In the genomic region with DNA sequence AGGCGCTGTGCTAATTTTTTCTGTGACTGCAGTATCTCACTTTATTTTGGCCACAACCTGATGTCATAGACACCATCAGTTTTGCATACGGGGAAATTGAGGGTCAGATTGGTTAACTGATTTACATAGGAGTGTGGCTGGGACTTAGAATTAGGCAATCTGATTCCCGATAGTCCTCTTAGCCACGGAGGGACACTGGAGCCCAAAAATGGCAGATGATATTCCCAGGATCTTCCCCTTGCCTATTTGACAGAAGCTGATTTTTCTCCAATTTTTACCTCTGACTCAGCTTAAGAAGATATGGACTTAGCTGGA, we compare ENCODE assay signal across 8 cellular contexts. TPM values are rescaled to one million over a fixed set of nuclear protein-coding genes. Genes with fewer than 3 reads are reported as not detected.
DNase-seq lines count a peak whose midpoint lies in the region; ATAC-seq and TF ChIP-seq lines count a peak whose summit lies in the region.

No MANE protein-coding gene starts in this region.

- peak; percentile 43 for ATAC-seq in HG02938 (IDR thresholded peaks at IDR 0.05; ENCODE audit: unreplicated experiment)
- peak; percentile 45 for ATAC-seq in activated naive CD8-positive, alpha-beta T cell treated with anti-CD3 and anti-CD28 coated beads, Interleukin-2, amount 50 U/mL, for 24 hours
- peak in 3 of 4 donors; percentile 9 to 55 (median 38) for ATAC-seq in right lobe of liver
- no peak for ATAC-seq in HG02642 (IDR thresholded peaks at IDR 0.05; ENCODE audit: poor library complexity, unreplicated experiment)

- intact Hi-C loops in right lobe of liver (cut with DNase I) = no loop called here
- intact Hi-C loops in transverse colon (cut with DNase I; ENCODE audit: low total_unique reads) = no loop called here

- H3K27ac ChIP-seq in CD8-positive, alpha-beta memory T cell (ENCODE audit: low read depth, low read length) = no peak overlapping the region
- peak overlapping the region in 1 of 3 donors; percentile 85 for H3K27ac ChIP-seq in right lobe of liver
- peak overlapping the region in 3 of 4 donors; percentile 93 to 96 (median 96) for H3K27ac ChIP-seq in transverse colon

- no peaks in the 10 kb centered on the region for H3K9me3 ChIP-seq in CD8-positive, alpha-beta memory T cell (ENCODE audit: low read length)
- H3K9me3 ChIP-seq in right lobe of liver (no peaks in the 10 kb centered on the region), transverse colon (no peaks in the 10 kb centered on the region)

- peaks cover 57 to 74% (median 70%) of the 10 kb centered on the region in 3 donors for H3K4me1 Mint-ChIP-seq in CD8-positive, alpha-beta memory T cell
- peaks cover 63% of the 10 kb centered on the region for H3K4me1 Mint-ChIP-seq in activated naive CD8-positive, alpha-beta T cell treated with anti-CD3 and anti-CD28 coated beads, Interleukin-2, amount 50 U/mL, for 24 hours

- H3K36me3 Mint-ChIP-seq in CD8-positive, alpha-beta memory T cell = peaks cover 0 to 17% (median 0%) of the 10 kb centered on the region in 3 donors
- peaks cover 14% of the 10 kb centered on the region for H3K36me3 Mint-ChIP-seq in activated naive CD8-positive, alpha-beta T cell treated with anti-CD3 and anti-CD28 coated beads, Interleukin-2, amount 50 U/mL, for 24 hours (ENCODE audit: low read depth)

- WGBS in right lobe of liver (ENCODE audit: insufficient coverage, low coverage, low lambda C conversion rate, missing lambda C conversion rate) = 4% methylated on average over 4 of the region's 4 CpGs
- WGBS in transverse colon (ENCODE audit: low coverage in 1 of 2), 2 donors = 2 to 8% methylated on average over 4 of the region's 4 CpGs

- H3K9me3 Mint-ChIP-seq in CD8-positive, alpha-beta memory T cell = no peaks in the 10 kb centered on the region
- H3K9me3 Mint-ChIP-seq in activated naive CD8-positive, alpha-beta T cell treated with anti-CD3 and anti-CD28 coated beads, Interleukin-2, amount 50 U/mL, for 24 hours = peaks cover 3% of the 10 kb centered on the region

- in situ Hi-C loops in transverse colon (cut with MboI; ENCODE audit: low pct_ligation_motif_present in 1 of 4, low pct_unique_long_range_greater_than_20kb in 1 of 4, low sequenced_read_pairs in 3 of 4) = no loop called here

- peaks cover 39% of the 10 kb centered on the region for H3K4me1 ChIP-seq in CD8-positive, alpha-beta memory T cell (ENCODE audit: insufficient read depth, low read length)
- H3K4me1 ChIP-seq in right lobe of liver (peaks cover 0 to 33% (median 0%) of the 10 kb centered on the region in 4 donors), transverse colon (peaks cover 17 to 66% (median 48%) of the 10 kb centered on the region in 4 donors)

- CTCF ChIA-PET in CD8-positive, alpha-beta memory T cell (lab: Charles Lee) = interaction anchor here (0.6 to 2.9 kb wide), 5 partner anchors 11 to 43 kb away, joined by 3 to 15 read pairs (median 5); no protein-coding TSS in a partner anchor

- peak overlapping the region; percentile 94 for H3K4me3 ChIP-seq in CD8-positive, alpha-beta memory T cell (ENCODE audit: low read length)
- peak overlapping the region; percentile 70 to 86 (median 85) for H3K4me3 ChIP-seq in right lobe of liver
- H3K4me3 ChIP-seq in transverse colon = peak overlapping the region; percentile 79 to 96 (median 90)

- TF ChIP-seq CTCF in right lobe of liver (IDR thresholded peaks at IDR 0.05) = no peak
- TF ChIP-seq CTCF in transverse colon (IDR thresholded peaks at IDR 0.05) = no peak

- POLR2A ChIA-PET in CD8-positive, alpha-beta memory T cell (lab: Charles Lee) = interaction anchor here (3.6 kb wide), 1 partner anchor 17 kb away, joined by 15 read pairs; no protein-coding TSS in a partner anchor

- H3K27me3 Mint-ChIP-seq in CD8-positive, alpha-beta memory T cell = no peaks in the 10 kb centered on the region
- no peaks in the 10 kb centered on the region for H3K27me3 Mint-ChIP-seq in activated naive CD8-positive, alpha-beta T cell treated with anti-CD3 and anti-CD28 coated beads, Interleukin-2, amount 50 U/mL, for 24 hours

- no peak for DNase-seq in CD8-positive, alpha-beta memory T cell
- no peak for DNase-seq in activated naive CD8-positive, alpha-beta T cell treated with anti-CD3 and anti-CD28 coated beads, Interleukin-2, amount 50 U/mL, for 24 hours
- DNase-seq in right lobe of liver (no peak), transverse colon (no peak), Ammon's horn (ENCODE audit: low spot score) (no peak), retina (no peak)

- peak overlapping the region; percentile 68 to 86 (median 80) for H3K27ac Mint-ChIP-seq in CD8-positive, alpha-beta memory T cell
- peak overlapping the region; percentile 64 for H3K27ac Mint-ChIP-seq in activated naive CD8-positive, alpha-beta T cell treated with anti-CD3 and anti-CD28 coated beads, Interleukin-2, amount 50 U/mL, for 24 hours

- no peak for TF ChIP-seq EP300 in transverse colon (IDR thresholded peaks at IDR 0.05; ENCODE audit: low read depth)

- H3K36me3 ChIP-seq in CD8-positive, alpha-beta memory T cell (ENCODE audit: insufficient read depth, low read length) = no peaks in the 10 kb centered on the region
- no peaks in the 10 kb centered on the region for H3K36me3 ChIP-seq in right lobe of liver
- H3K36me3 ChIP-seq in transverse colon = no peaks in the 10 kb centered on the region

- TF ChIP-seq POLR2A in right lobe of liver (IDR thresholded peaks at IDR 0.05) = peak; percentile 40
- TF ChIP-seq POLR2A in transverse colon (IDR thresholded peaks at IDR 0.05) = no peak

- H3K4me3 Mint-ChIP-seq in CD8-positive, alpha-beta memory T cell = peak overlapping the region; percentile 87 to 94 (median 90)
- peak overlapping the region; percentile 82 for H3K4me3 Mint-ChIP-seq in activated naive CD8-positive, alpha-beta T cell treated with anti-CD3 and anti-CD28 coated beads, Interleukin-2, amount 50 U/mL, for 24 hours

- no peaks in the 10 kb centered on the region for H3K27me3 ChIP-seq in CD8-positive, alpha-beta memory T cell (ENCODE audit: insufficient read depth, low read length, poor library complexity, severe bottlenecking)
- H3K27me3 ChIP-seq in right lobe of liver (no peaks in the 10 kb centered on the region), transverse colon (no peaks in the 10 kb centered on the region)

RNA-seq across cellular contexts. Expression of gene CPD, which starts 1.3 kb away (rescaled TPM):
- 10 to 100 TPM; 22.8 to 26.7 TPM for total RNA-seq in CD8-positive, alpha-beta memory T cell
- 17.3 TPM for polyA plus RNA-seq in CD8-positive, alpha-beta memory T cell
- total RNA-seq in right lobe of liver (100 to 1,000 TPM in 2 of 6 experiments, 10 to 100 TPM in 4; 42.2 to 129 (median 53.5) TPM), transverse colon (100 to 1,000 TPM in 3 of 4 donors, 10 to 100 TPM in 1; 92.0 to 488 (median 105) TPM)

RNA-seq across cellular contexts. Expression of gene TMIGD1, which starts 46.2 kb away (rescaled TPM):
- total RNA-seq in CD8-positive, alpha-beta memory T cell = not detected
- not detected for polyA plus RNA-seq in CD8-positive, alpha-beta memory T cell
- total RNA-seq in right lobe of liver = not detected
- 100 to 1,000 TPM in 3 of 4 donors, under 1 TPM in 1; 0.80 to 488 (median 131) TPM for total RNA-seq in transverse colon
